ENCODE assay signal across 25 cellular contexts in genomic region chr4:107619731-107620130, GRCh38.
DNase-seq lines count a peak whose midpoint lies in the region; ATAC-seq and TF ChIP-seq lines count a peak whose summit lies in the region.
"Had no signal": no experiment of that assay in that cellular context is flagged by ENCODE, and none has a peak within 500 bp of the region (broad histone marks: within the 10 kb centered on the region; RNA-seq: fewer than 3 reads in every experiment).

No MANE protein-coding gene starts in this region.

- no peaks in the 10 kb centered on the region for H3K27me3 ChIP-seq in suprapubic skin
- H3K27me3 ChIP-seq: foreskin keratinocyte, neutrophil, spleen, upper lobe of left lung had no signal

- DNase-seq in ELR (ENCODE audit: low read depth) = peak; percentile 3
- DNase-seq in RPMI7951 (ENCODE audit: low read depth) = peak; percentile 22
- DNase-seq in foreskin fibroblast = peak; percentile 9 to 42
- no peak for DNase-seq in suprapubic skin (ENCODE audit: low spot score in 2 of 2)
- no peak for DNase-seq in stimulated activated CD4-positive, alpha-beta T cell treated with anti-CD3 and anti-CD28 coated beads, Interleukin-2, amount 100 ng/mL, for 24 hours
- DNase-seq in GOT3 (lab: John Stamatoyannopoulos, UW) = no peak
- DNase-seq: activated naive CD4-positive, alpha-beta T cell treated with anti-CD3 and anti-CD28 coated beads, Interleukin-2, amount 10 ng/mL, durations not matched to agents 7 days and 5 days; activated T-cell treated with anti-CD3 and anti-CD28 coated beads, Interleukin-2, amount 50 U/mL, for 72 hours; CD4-positive, alpha-beta T cell; cerebellar nuclear complex; GF-D8; H9; hippocampal formation; lower lobe of right lung; NCI-H187 treated with DMSO at 0.1 percent for 48 hours; PC-3; SHP77; spleen; stimulated activated CD4-positive, alpha-beta T cell treated with anti-CD3 and anti-CD28 coated beads, Interleukin-4, amount 100 ng/mL, for 24 hours; stimulated activated naive CD4-positive, alpha-beta T cell treated with Interleukin-2 at 50 U/mL for 16 hours; upper lobe of left lung had no signal

- no peak for ATAC-seq in GM19324 (IDR thresholded peaks at IDR 0.05; ENCODE audit: low FRiP score, unreplicated experiment)
- ATAC-seq: activated T-cell treated with anti-CD3 and anti-CD28 coated beads, Interleukin-2, amount 50 U/mL, for 72 hours; foreskin keratinocyte; PC-3 had no signal

- WGBS in suprapubic skin = 63% methylated on average over 2 of the region's 2 CpGs

- H3K27ac ChIP-seq in suprapubic skin = peak overlapping the region; percentile 51
- H3K27ac ChIP-seq: epithelial cell of prostate, foreskin keratinocyte, lower lobe of right lung, neutrophil, spleen, upper lobe of left lung had no signal

- no peak overlapping the region for H3K4me3 ChIP-seq in foreskin fibroblast (ENCODE audit: low read depth in 1 of 2, low read length in 2 of 2)
- no peak overlapping the region for H3K4me3 ChIP-seq in suprapubic skin
- H3K4me3 ChIP-seq: lower lobe of right lung, spleen, upper lobe of left lung had no signal

- no peak for TF ChIP-seq POLR2A in suprapubic skin (IDR thresholded peaks at IDR 0.05)

- no peak for TF ChIP-seq CTCF in foreskin fibroblast (IDR thresholded peaks at IDR 0.05; ENCODE audit: low read depth, low read length)
- no peak for TF ChIP-seq CTCF in suprapubic skin (IDR thresholded peaks at IDR 0.05)

- no peaks in the 10 kb centered on the region for H3K9me3 ChIP-seq in suprapubic skin
- H3K9me3 ChIP-seq: lower lobe of right lung, neutrophil, upper lobe of left lung had no signal

- no peaks in the 10 kb centered on the region for H3K36me3 ChIP-seq in suprapubic skin
- H3K36me3 ChIP-seq: lower lobe of right lung, neutrophil, upper lobe of left lung had no signal

- TF ChIP-seq EP300 in suprapubic skin (IDR thresholded peaks at IDR 0.05) = no peak

- peaks cover 9% of the 10 kb centered on the region for H3K4me1 ChIP-seq in suprapubic skin
- H3K4me1 ChIP-seq: foreskin keratinocyte, lower lobe of right lung, upper lobe of left lung had no signal

Comparison
In these comparisons a context has a peak if more than half of its experiments do, and no peak if none do; other contexts are left out.
1. DNase-seq: peak in ELR (single experiment), RPMI7951 (single experiment) and foreskin fibroblast (2 of 2); none in suprapubic skin (0 of 2), stimulated activated CD4-positive, alpha-beta T cell treated with anti-CD3 and anti-CD28 coated beads, Interleukin-2, amount 100 ng/mL, for 24 hours (0 of 2) and GOT3 (single experiment).